ENCODE assay signal across 11 cellular contexts in genomic region chr1:119635801-119636390, GRCh38. TPM values are rescaled to one million over a fixed set of nuclear protein-coding genes. Genes with fewer than 3 reads are reported as not detected.
A peak's percentile ranks its signal among the peaks of the same experiment; 100 is the strongest.
DNase-seq lines count a peak whose midpoint lies in the region; ATAC-seq and FAIRE-seq lines count a peak whose summit lies in the region.
"Had no signal": no experiment of that assay in that cellular context is flagged by ENCODE, and none has a peak within 500 bp of the region (broad histone marks: within the 10 kb centered on the region; RNA-seq: fewer than 3 reads in every experiment).

No MANE protein-coding gene starts in this region.

- FAIRE-seq in HTR-8/SVneo (lab: Jason Lieb, UNC): no peak

- ATAC-seq in GM18502 (IDR thresholded peaks at IDR 0.05; ENCODE audit: poor library complexity, unreplicated experiment) (peak; percentile 80), GM21717 (IDR thresholded peaks at IDR 0.05; ENCODE audit: unreplicated experiment) (peak; percentile 80), HG03575 (IDR thresholded peaks at IDR 0.05; ENCODE audit: extremely low read depth, insufficient number of reproducible peaks, low FRiP score, unreplicated experiment) (peak; percentile 64), GM21825 (IDR thresholded peaks at IDR 0.05; ENCODE audit: unreplicated experiment) (no peak), HG03439 (IDR thresholded peaks at IDR 0.05; ENCODE audit: unreplicated experiment) (no peak)
- no peak for ATAC-seq in activated T-helper 17 cell treated with anti-CD3 and anti-CD28 coated beads, Interleukin-2, amount 50 U/mL, for 72 hours (replicated peaks)

- no peak overlapping the region for H3K4me3 Mint-ChIP-seq in activated T-helper 17 cell treated with anti-CD3 and anti-CD28 coated beads, Interleukin-2, amount 50 U/mL, for 72 hours
- H3K4me3 Mint-ChIP-seq: IgD-negative memory B cell had no signal

- peaks cover 25% of the 10 kb centered on the region for H3K27me3 Mint-ChIP-seq in activated T-helper 17 cell treated with anti-CD3 and anti-CD28 coated beads, Interleukin-2, amount 50 U/mL, for 72 hours

- H3K4me1 Mint-ChIP-seq in activated T-helper 17 cell treated with anti-CD3 and anti-CD28 coated beads, Interleukin-2, amount 50 U/mL, for 72 hours: no peaks in the 10 kb centered on the region
- H3K4me1 Mint-ChIP-seq: IgD-negative memory B cell had no signal

- H3K9me3 Mint-ChIP-seq in activated T-helper 17 cell treated with anti-CD3 and anti-CD28 coated beads, Interleukin-2, amount 50 U/mL, for 72 hours: no peaks in the 10 kb centered on the region
- H3K9me3 Mint-ChIP-seq: IgD-negative memory B cell had no signal

- H3K36me3 Mint-ChIP-seq in activated T-helper 17 cell treated with anti-CD3 and anti-CD28 coated beads, Interleukin-2, amount 50 U/mL, for 72 hours (ENCODE audit: low read depth): no peaks in the 10 kb centered on the region
- H3K36me3 Mint-ChIP-seq: IgD-negative memory B cell had no signal

- DNase-seq in hepatic stellate cell (ENCODE audit: low spot score) (peak; percentile 60), HTR-8/SVneo (ENCODE audit: insufficient read length, low spot score) (no peak)
- DNase-seq: activated T-cell treated with anti-CD3 and anti-CD28 coated beads for 4 hours, NCI-H187 had no signal

- H3K27ac Mint-ChIP-seq in activated T-helper 17 cell treated with anti-CD3 and anti-CD28 coated beads, Interleukin-2, amount 50 U/mL, for 72 hours: no peak overlapping the region
- H3K27ac Mint-ChIP-seq: IgD-negative memory B cell had no signal

RNA-seq across cellular contexts. Expression of gene ZNF697, which starts 12.2 kb away (rescaled TPM):
- under 1 TPM in 1 of 2 donors, not detected in 1; 0.06 TPM for total RNA-seq in activated T-helper 17 cell treated with anti-CD3 and anti-CD28 coated beads, Interleukin-2, amount 50 U/mL, for 72 hours

Comparison
In these comparisons a context has a peak if more than half of its experiments do, and no peak if none do; other contexts are left out.
1. ATAC-seq: peak in GM18502 (single experiment), GM21717 (single experiment) and HG03575 (single experiment); none in GM21825 (single experiment), activated T-helper 17 cell treated with anti-CD3 and anti-CD28 coated beads, Interleukin-2, amount 50 U/mL, for 72 hours (single experiment) and HG03439 (single experiment).